In the genomic region with DNA sequence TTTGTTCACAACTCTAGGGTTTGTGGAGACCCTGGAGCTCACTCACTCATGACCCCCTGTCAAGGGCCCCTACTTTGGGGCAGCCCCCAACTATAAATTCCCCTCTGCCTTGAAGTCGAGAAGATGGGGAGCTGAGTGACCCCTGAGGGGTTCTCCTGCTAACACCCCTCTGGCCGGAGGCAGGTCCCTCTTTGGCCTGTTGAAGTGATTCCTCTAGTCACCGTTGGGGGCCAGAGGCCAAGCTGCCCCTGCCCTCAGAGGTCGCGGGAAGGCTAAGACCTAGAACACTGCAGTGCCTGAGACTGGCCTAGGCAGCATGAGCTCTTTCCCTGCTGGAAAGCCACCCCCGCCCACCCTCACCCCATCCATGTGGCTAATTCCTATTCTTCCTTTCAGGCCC, we compare ENCODE assay signal across 17 cellular contexts. TPM values are rescaled to one million over a fixed set of nuclear protein-coding genes. Genes with fewer than 3 reads are reported as not detected.
DNase-seq lines count a peak whose midpoint lies in the region; ATAC-seq, FAIRE-seq and TF ChIP-seq lines count a peak whose summit lies in the region.
"Had no signal": no experiment of that assay in that cellular context is flagged by ENCODE, and none has a peak within 500 bp of the region (broad histone marks: within the 10 kb centered on the region; RNA-seq: fewer than 3 reads in every experiment).

No MANE protein-coding gene starts in this region.

- FAIRE-seq in K562 (lab: Jason Lieb, UNC), result no peak
- FAIRE-seq: A549, H54 had no signal

- in situ Hi-C loops in K562 (cut with MboI), result no loop called here

- H3K36me3 Mint-ChIP-seq in nephron progenitor cell (ENCODE audit: low read depth), result peaks cover 18% of the 10 kb centered on the region

- ATAC-seq in RWPE2 (ENCODE audit: low read depth), result no peak
- ATAC-seq in K562, result peak; percentile 58; the same call in 2 of the 3 replicates
- ATAC-seq in GM21423 (IDR thresholded peaks at IDR 0.05; ENCODE audit: unreplicated experiment), result no peak
- ATAC-seq in HG02973 (IDR thresholded peaks at IDR 0.05; ENCODE audit: unreplicated experiment), result no peak
- ATAC-seq: A549 had no signal

- TF ChIP-seq POLR2A in K562 (conservative IDR thresholded peaks at IDR 0.05), result no peak
- TF ChIP-seq POLR2A in suprapubic skin (IDR thresholded peaks at IDR 0.05), result no peak

- 53% methylated on average over 4 of the region's 6 CpGs for WGBS in K562 (ENCODE audit: insufficient coverage, low coverage, missing lambda C conversion rate)
- 94% methylated on average over 5 of the region's 6 CpGs for WGBS in suprapubic skin

- BruUV-seq in K562 (replicated peaks; lab: Mats Ljungman, UMichigan), result no TSS peak

- POLR2A ChIA-PET in K562 (lab: Yijun Ruan, JAX), result interaction anchor here (0.7 to 1.4 kb wide), 3 partner anchors 11 to 98 kb away, joined by 3 to 6 read pairs (median 5); no protein-coding TSS in a partner anchor

- peaks cover under 1% of the 10 kb centered on the region for H3K9me1 ChIP-seq in K562 (ENCODE audit: control insufficient read depth, insufficient read depth, low read length)

- peaks cover 32% of the 10 kb centered on the region for H3K27me3 Mint-ChIP-seq in nephron progenitor cell (ENCODE audit: low read depth, poor library complexity)

- H2AFZ ChIP-seq in K562 (ENCODE audit: low read depth, low read length), result no peak overlapping the region
- H2AFZ ChIP-seq: GM23248 had no signal

- no peak for TF ChIP-seq CTCF in RWPE2 (IDR thresholded peaks at IDR 0.05; ENCODE audit: poor library complexity, severe bottlenecking)
- TF ChIP-seq CTCF in K562 (IDR thresholded peaks at IDR 0.05 in 2 of 3, conservative IDR thresholded peaks at IDR 0.05 in 1 of 3; ENCODE audit: insufficient read depth in 2 of 3, low read depth in 1 of 3, low read length in 3 of 3), result no peak
- no peak for TF ChIP-seq CTCF in nephron progenitor cell (IDR thresholded peaks at IDR 0.05)
- TF ChIP-seq CTCF in suprapubic skin (IDR thresholded peaks at IDR 0.05), result no peak

- H3K9me3 ChIP-seq in RWPE2 (ENCODE audit: severe bottlenecking), result no peaks in the 10 kb centered on the region
- no peaks in the 10 kb centered on the region for H3K9me3 ChIP-seq in K562 (replicated peaks; ENCODE audit: control insufficient read depth, insufficient read depth, low read depth, low read length)
- H3K9me3 ChIP-seq in suprapubic skin, result no peaks in the 10 kb centered on the region
- H3K9me3 ChIP-seq: A549, Caco-2 had no signal

- intact Hi-C loops in K562 (cut with micrococcal nuclease), result no loop called here

- H3K4me2 ChIP-seq in K562 (ENCODE audit: insufficient read depth, low read length), result no peak overlapping the region
- H3K4me2 ChIP-seq: A549 had no signal

- no peak overlapping the region for H3K27ac Mint-ChIP-seq in nephron progenitor cell
- H3K27ac Mint-ChIP-seq: CD14-positive monocyte; CD8-positive, alpha-beta memory T cell had no signal

- H3K9ac ChIP-seq in K562 (ENCODE audit: insufficient read depth in 1 of 2, low read depth in 2 of 2, low read length in 2 of 2), result no peak overlapping the region
- H3K9ac ChIP-seq: GM23248 had no signal

- H3K4me1 ChIP-seq in RWPE2 (ENCODE audit: insufficient read depth, poor library complexity, severe bottlenecking), result no peaks in the 10 kb centered on the region
- peaks cover 0 to 17% of the 10 kb centered on the region in 2 experiments; a peak in 2 of 5 replicates for H3K4me1 ChIP-seq in K562 (replicated peaks in 1 of 2; ENCODE audit: control insufficient read depth in 2 of 2, insufficient read depth in 2 of 2, low read length in 2 of 2)
- no peaks in the 10 kb centered on the region for H3K4me1 ChIP-seq in suprapubic skin
- H3K4me1 ChIP-seq: A549, Caco-2 had no signal

- no peaks in the 10 kb centered on the region for H3K79me2 ChIP-seq in K562 (ENCODE audit: control insufficient read depth, insufficient read depth, low read length)

- no peak overlapping the region for H3K4me3 ChIP-seq in RWPE2 (ENCODE audit: severe bottlenecking)
- no peak overlapping the region for H3K4me3 ChIP-seq in K562
- no peak overlapping the region for H3K4me3 ChIP-seq in suprapubic skin
- H3K4me3 ChIP-seq: A549, GM23248 had no signal

- H3K27me3 ChIP-seq in RWPE2 (ENCODE audit: insufficient read depth, poor library complexity, severe bottlenecking) (no peaks in the 10 kb centered on the region), K562 (ENCODE audit: control insufficient read depth in 2 of 2, insufficient read depth in 2 of 2, low read length in 2 of 2) (peaks cover 3 to 18% of the 10 kb centered on the region in 2 experiments; a peak in 2 of 5 replicates), suprapubic skin (peaks cover under 1% of the 10 kb centered on the region)

- H3K36me3 ChIP-seq in RWPE2 (ENCODE audit: low read depth) (no peaks in the 10 kb centered on the region), K562 (ENCODE audit: control insufficient read depth, insufficient read depth, low read length) (no peaks in the 10 kb centered on the region), suprapubic skin (peaks cover 26% of the 10 kb centered on the region)

- peaks cover 50% of the 10 kb centered on the region for H3K4me1 Mint-ChIP-seq in nephron progenitor cell
- H3K4me1 Mint-ChIP-seq: CD14-positive monocyte; CD8-positive, alpha-beta memory T cell had no signal

- TF ChIP-seq EP300 in K562 (IDR thresholded peaks at IDR 0.05; ENCODE audit: low read length) (no peak), suprapubic skin (IDR thresholded peaks at IDR 0.05) (no peak)

- 0 out of 2 replicates have a peak, but pooled peaks cover 6% of the 10 kb centered on the region for H4K20me1 ChIP-seq in K562 (replicated peaks; ENCODE audit: control insufficient read depth, insufficient read depth, low read length)

- DNase-seq in RWPE2 (ENCODE audit: low spot score), result peak; percentile 58
- DNase-seq in K562 (ENCODE audit: extremely low read depth in 1 of 4, low spot score in 3 of 4), result no peak
- DNase-seq in nephron progenitor cell, result peak; percentile 29
- DNase-seq in suprapubic skin (ENCODE audit: low spot score in 2 of 2), result peak; percentile 27 to 50
- DNase-seq: CD8-positive, alpha-beta memory T cell; DMS53; GM23248; IMR-90 had no signal

- no peak for TF ChIP-seq RAD21 in K562 (CRISPR knock-in tag; conservative IDR thresholded peaks at IDR 0.05 in 1 of 2, IDR thresholded peaks at IDR 0.05 in 1 of 2)

- CTCF ChIA-PET in K562 (lab: Yijun Ruan, JAX; ENCODE audit: low intra/inter-chr PET ratio), result no interaction called here

- no peaks in the 10 kb centered on the region for H3K9me3 Mint-ChIP-seq in nephron progenitor cell
- H3K9me3 Mint-ChIP-seq: CD8-positive, alpha-beta memory T cell had no signal

- H3K27ac ChIP-seq in RWPE2 (ENCODE audit: poor library complexity, severe bottlenecking) (no peak overlapping the region), K562 (ENCODE audit: extremely low read depth, low read depth, low read length) (no peak overlapping the region), suprapubic skin (no peak overlapping the region)
- H3K27ac ChIP-seq: A549, GM23248 had no signal

- no peak overlapping the region for H3K4me3 Mint-ChIP-seq in nephron progenitor cell
- H3K4me3 Mint-ChIP-seq: CD14-positive monocyte; CD8-positive, alpha-beta memory T cell had no signal

TF ChIP-seq in K562, 482 proteins besides CTCF, POLR2A, EP300 and RAD21 (continues in another document):
- TF ChIP-seq NR4A1 (CRISPR knock-in tag; IDR thresholded peaks at IDR 0.05) (no peak), NR4A1 (tag; IDR thresholded peaks at IDR 0.05) (no peak)

RNA-seq across cellular contexts. Expression of gene SKOR1, which starts 15.4 kb away (rescaled TPM):
- 0.12 and 0.25 TPM in 2 replicates for total RNA-seq in K562 (2011; cell fraction: chromatin; rRNA removed; ENCODE audit: low replicate concordance)
- total RNA-seq in K562 (2011; cell fraction: nucleolus; rRNA removed), result 0.17 TPM in 1 of 2 replicates, not detected in the other
- total RNA-seq in K562 (2011; cell fraction: nucleoplasm; rRNA removed), result 0.07 TPM in 1 of 2 replicates, not detected in the other
- total RNA-seq in K562 (2014; rRNA removed) (0.12 and 0.41 TPM in 2 replicates), K562 (2014; rRNA removed; fragmentation: Illumina TruSeq; extraction: Trizol) (not detected in 2 replicates), K562 (2015; rRNA removed; fragmentation: Illumina TruSeq; extraction: Trizol) (0.07 TPM in 1 of 2 replicates, not detected in the other), K562 (2021) (0.31 TPM in 2 replicates), suprapubic skin (1 to 10 TPM; 1.1 to 2.3 (median 1.5) TPM)
- polyA plus RNA-seq in K562 (2011; rRNA removed) (0.04 and 0.08 TPM in 2 replicates), K562 (2014; fragmentation: Illumina TruSeq; extraction: Trizol) (0.04 and 0.07 TPM in 2 replicates), K562 (2014; fragmentation: Nextera tagmentation; extraction: Ambion mirVana) (not detected), K562 (2014; rRNA removed) (0.11 and 0.23 TPM in 2 replicates)
- 0.01 and 0.07 TPM in 2 replicates for polyA plus RNA-seq in K562 (2011; cell fraction: cytosol; rRNA removed)
- polyA plus RNA-seq in K562 (2011; cell fraction: nucleus; rRNA removed), result 0.18 and 0.22 TPM in 2 replicates
- polyA plus RNA-seq in K562 (2012), result 0.13 and 0.43 TPM in 2 replicates
- 0.07 and 0.12 TPM in 2 replicates for polyA minus RNA-seq in K562 (2011; rRNA and poly(A)+ RNA removed)
- polyA minus RNA-seq in K562 (2011; cell fraction: cytosol; rRNA and poly(A)+ RNA removed), result 0.36 TPM in 1 of 2 replicates, not detected in the other
- polyA minus RNA-seq in K562 (2011; cell fraction: nucleus; rRNA and poly(A)+ RNA removed), result 0.13 and 0.33 TPM in 2 replicates
- total RNA-seq: Caco-2, IMR-90 had no signal
- polyA plus RNA-seq: CD14-positive monocyte, GM23248 had no signal

RNA-seq across cellular contexts. Expression of gene RNU6-1, which starts 30.0 kb away (rescaled TPM):
- not detected in 2 replicates for total RNA-seq in K562 (2011; cell fraction: chromatin; rRNA removed; ENCODE audit: low replicate concordance)
- not detected in 2 replicates for total RNA-seq in K562 (2011; cell fraction: nucleolus; rRNA removed)
- not detected in 2 replicates for total RNA-seq in K562 (2011; cell fraction: nucleoplasm; rRNA removed)
- total RNA-seq in K562 (2014; rRNA removed), result not detected in 2 replicates
- not detected in 2 replicates for total RNA-seq in K562 (2014; rRNA removed; fragmentation: Illumina TruSeq; extraction: Trizol)
- not detected in 2 replicates for total RNA-seq in K562 (2015; rRNA removed; fragmentation: Illumina TruSeq; extraction: Trizol)
- total RNA-seq in K562 (2021), result not detected in 2 replicates
- not detected in 2 replicates for polyA plus RNA-seq in K562 (2011; rRNA removed)
- polyA plus RNA-seq in K562 (2011; cell fraction: cytosol; rRNA removed), result not detected in 2 replicates
- polyA plus RNA-seq in K562 (2011; cell fraction: nucleus; rRNA removed), result not detected in 2 replicates
- polyA plus RNA-seq in K562 (2012), result not detected in 2 replicates
- polyA plus RNA-seq in K562 (2014; fragmentation: Illumina TruSeq; extraction: Trizol), result not detected in 2 replicates
- polyA plus RNA-seq in K562 (2014; fragmentation: Nextera tagmentation; extraction: Ambion mirVana), result not detected
- not detected in 2 replicates for polyA plus RNA-seq in K562 (2014; rRNA removed)
- polyA minus RNA-seq in K562 (2011; rRNA and poly(A)+ RNA removed), result under 0.01 TPM in 2 replicates
- 667 TPM in 1 of 2 replicates, not detected in the other for polyA minus RNA-seq in K562 (2011; cell fraction: cytosol; rRNA and poly(A)+ RNA removed)
- under 0.01 TPM in 1 of 2 replicates, not detected in the other for polyA minus RNA-seq in K562 (2011; cell fraction: nucleus; rRNA and poly(A)+ RNA removed)
- not detected for total RNA-seq in suprapubic skin
- total RNA-seq: Caco-2; CD8-positive, alpha-beta memory T cell; GM23248; HT-29; IMR-90 had no signal
- polyA plus RNA-seq: A549; AG04450; BJ; CD14-positive monocyte; CD8-positive, alpha-beta memory T cell; GM23248; IMR-90 had no signal

Comparison
In these comparisons a context has a peak if more than half of its experiments do, and no peak if none do; other contexts are left out.
1. DNase-seq: peak in RWPE2 (single experiment), nephron progenitor cell (single experiment) and suprapubic skin (2 of 2); none in K562 (0 of 4).